In the genomic region with DNA sequence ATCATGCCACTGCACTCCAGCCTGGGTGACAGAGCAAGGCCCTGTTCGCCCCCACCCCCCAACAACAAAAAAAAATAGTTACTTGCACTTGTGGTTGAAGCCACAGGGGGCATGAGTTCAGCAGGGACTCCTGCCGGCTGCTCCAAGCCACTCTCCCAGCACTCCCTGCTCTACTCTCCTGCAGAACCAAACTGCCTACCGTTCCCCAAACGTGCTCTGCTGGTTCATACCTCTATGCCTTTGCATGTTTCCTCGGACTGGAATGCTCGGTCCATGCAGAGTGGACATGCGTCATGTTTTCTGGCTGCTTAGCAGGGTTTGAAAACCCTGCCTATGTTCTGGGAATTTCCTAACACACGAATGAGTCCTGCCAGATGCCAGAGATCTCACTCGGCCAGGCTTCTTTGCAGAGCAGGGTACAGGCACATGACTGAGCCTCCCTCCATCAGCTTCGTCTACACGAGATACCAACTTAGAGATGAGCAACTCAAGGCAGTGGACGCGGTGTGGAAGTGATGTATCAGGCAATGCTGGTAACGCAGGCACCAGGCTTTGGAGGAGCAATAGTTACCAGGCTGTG, we compare ENCODE assay signal across 1 cellular context.
TF ChIP-seq lines count a peak whose summit lies in the region.

No MANE protein-coding gene starts in this region.

TF ChIP-seq in GM23338, 12 proteins besides CTCF, POLR2A, EP300 and RAD21 (continued from another document):
- TF ChIP-seq ZNF462 (CRISPR knock-in tag; IDR thresholded peaks at IDR 0.05) = no peak
- no peak for TF ChIP-seq EZH2 (IDR thresholded peaks at IDR 0.05; ENCODE audit: low read depth, unreplicated experiment)
- TF ChIP-seq ZNF114 (CRISPR knock-in tag; IDR thresholded peaks at IDR 0.05) = no peak
